In the genomic region with DNA sequence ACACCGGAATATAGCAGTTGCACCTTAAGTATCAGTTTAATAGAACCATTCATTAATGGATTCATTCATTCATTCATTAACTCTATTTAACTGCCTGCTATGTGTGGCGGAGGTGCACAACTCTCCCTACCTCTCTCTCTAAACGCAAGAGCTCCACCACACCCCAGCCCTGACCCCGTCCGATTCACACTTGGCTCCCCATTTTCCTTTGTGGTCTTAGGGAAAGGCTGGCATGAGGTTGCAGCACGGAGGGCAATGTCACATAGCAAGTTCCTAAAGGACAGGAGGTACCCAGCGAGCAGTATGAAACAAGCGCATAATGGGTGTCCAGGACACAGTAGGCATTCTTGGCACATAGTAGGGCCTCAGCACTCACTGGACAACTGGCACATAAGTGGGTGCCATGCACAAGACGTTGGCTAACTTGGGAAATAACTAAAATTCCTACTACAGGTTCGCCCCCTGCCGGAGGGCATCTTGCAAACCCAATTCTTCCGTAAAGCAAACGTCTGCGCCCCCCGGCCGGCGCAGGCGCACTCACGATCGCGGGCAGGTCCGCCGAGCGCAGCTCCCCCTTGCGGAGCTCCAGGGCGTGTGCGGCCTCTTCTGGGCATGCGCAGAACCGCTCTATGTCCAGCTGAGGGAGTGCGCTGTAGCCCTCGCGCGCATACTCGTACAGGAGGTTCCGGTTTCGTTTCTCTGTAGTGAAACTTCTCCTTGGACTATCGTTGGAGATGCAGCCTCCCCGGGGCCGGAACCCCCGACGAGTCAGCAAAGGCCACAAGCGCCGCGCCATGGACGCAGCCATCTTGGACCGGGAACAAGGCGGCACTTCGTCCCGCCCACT, we compare ENCODE assay signal across 8 cellular contexts. TPM values are rescaled to one million over a fixed set of nuclear protein-coding genes. Genes with fewer than 3 reads are reported as not detected.
DNase-seq lines count a peak whose midpoint lies in the region; ATAC-seq and TF ChIP-seq lines count a peak whose summit lies in the region.

Gene SARS2 (minus strand): TSS at position 835 of the 847 bp plus-strand sequence. CDS start 27 bp downstream, at position 808.

- H3K4me3 ChIP-seq in GM12864 (ENCODE audit: low read depth, low read length), result peak within 1 kb of the TSS; percentile 96
- peak within 1 kb of the TSS; percentile 96 for H3K4me3 ChIP-seq in osteoblast (ENCODE audit: insufficient read depth, low read length)
- H3K4me3 ChIP-seq in thyroid gland (replicated peaks in 1 of 3), result peak within 1 kb of the TSS; percentile 9 to 68 (median 42)

- H3K9me3 Mint-ChIP-seq in activated naive CD8-positive, alpha-beta T cell (ENCODE audit: low read depth), result no peaks in the 10 kb centered on the region
- peaks cover 8% of the 10 kb centered on the region for H3K9me3 Mint-ChIP-seq in glutamatergic neuron (ENCODE audit: unreplicated experiment)

- H3K27me3 Mint-ChIP-seq in activated naive CD8-positive, alpha-beta T cell, result no peaks in the 10 kb centered on the region
- H3K27me3 Mint-ChIP-seq in glutamatergic neuron (ENCODE audit: unreplicated experiment), result no peaks in the 10 kb centered on the region

- TF ChIP-seq CTCF in GM12864 (IDR thresholded peaks at IDR 0.05; ENCODE audit: low read depth, low read length, missing control alignments), result peak; percentile 96
- TF ChIP-seq CTCF in glutamatergic neuron (IDR thresholded peaks at IDR 0.05; ENCODE audit: partially characterized antibody, unreplicated experiment), result peak; percentile 99
- peak; percentile 100 for TF ChIP-seq CTCF in osteoblast (IDR thresholded peaks at IDR 0.05; ENCODE audit: extremely low read depth, low read depth, low read length)
- peak; percentile 85 to 99 (median 98) for TF ChIP-seq CTCF in thyroid gland (IDR thresholded peaks at IDR 0.05)

- peak within 1 kb of the TSS; percentile 98 for H3K4me3 Mint-ChIP-seq in activated naive CD8-positive, alpha-beta T cell
- peak within 1 kb of the TSS; percentile 97 for H3K4me3 Mint-ChIP-seq in glutamatergic neuron (ENCODE audit: unreplicated experiment)

- 2 to 8% methylated on average over 23 to 47 of the region's 49 CpGs for WGBS in thyroid gland, 2 donors

- H3K4me1 ChIP-seq in osteoblast (ENCODE audit: insufficient read depth, low read length), result peaks cover 11% of the 10 kb centered on the region
- H3K4me1 ChIP-seq in thyroid gland, result peaks cover 0 to 17% of the 10 kb centered on the region in 2 donors

- H3K4me2 ChIP-seq in osteoblast (ENCODE audit: insufficient read depth, low read length), result peak within 1 kb of the TSS; percentile 96

- H3K27me3 ChIP-seq in osteoblast (ENCODE audit: insufficient read depth, low read length), result no peaks in the 10 kb centered on the region
- no peaks in the 10 kb centered on the region for H3K27me3 ChIP-seq in thyroid gland

- H3K36me3 Mint-ChIP-seq in activated naive CD8-positive, alpha-beta T cell, result peaks cover 10% of the 10 kb centered on the region
- H3K36me3 Mint-ChIP-seq in glutamatergic neuron (ENCODE audit: unreplicated experiment), result peaks cover 6% of the 10 kb centered on the region

- intact Hi-C loops in thyroid gland (cut with DNase I), result loop anchor here (10.0 kb wide), 2 partner anchors 295 to 525 kb away; partner anchors contain the start of gene FAM98C

- peaks cover 5% of the 10 kb centered on the region for H4K20me1 ChIP-seq in osteoblast (ENCODE audit: insufficient read depth, low read length)

- peak; percentile 65 for ATAC-seq in HG02678 (IDR thresholded peaks at IDR 0.05; ENCODE audit: unreplicated experiment)

- H3K27ac ChIP-seq in osteoblast (ENCODE audit: low read depth, low read length), result peak within 1 kb of the TSS; percentile 90
- H3K27ac ChIP-seq in thyroid gland, result peak within 1 kb of the TSS; percentile 59 to 86 (median 76)

- TF ChIP-seq POLR2A in thyroid gland (IDR thresholded peaks at IDR 0.05), result peak in 1 of 2 donors; percentile 51

- H3K9me3 ChIP-seq in osteoblast (ENCODE audit: low read depth, low read length) (no peaks in the 10 kb centered on the region), thyroid gland (no peaks in the 10 kb centered on the region)

- peaks cover 28% of the 10 kb centered on the region for H3K4me1 Mint-ChIP-seq in activated naive CD8-positive, alpha-beta T cell (ENCODE audit: low read depth)
- H3K4me1 Mint-ChIP-seq in glutamatergic neuron (ENCODE audit: low read depth, unreplicated experiment), result peaks cover 7% of the 10 kb centered on the region

- H3K79me2 ChIP-seq in osteoblast (ENCODE audit: insufficient read depth, low read length), result peaks cover 35% of the 10 kb centered on the region

- H3K36me3 ChIP-seq in osteoblast (ENCODE audit: insufficient read depth, low read length), result peaks cover 13% of the 10 kb centered on the region
- H3K36me3 ChIP-seq in thyroid gland, result peaks cover 0 to 7% of the 10 kb centered on the region in 2 donors

- H2AFZ ChIP-seq in osteoblast (ENCODE audit: low read length), result peak within 1 kb of the TSS; percentile 99

- DNase-seq in GM12864 (ENCODE audit: low read depth), result peak; percentile 83
- peak; percentile 92 for DNase-seq in NCI-H1105 (lab: John Stamatoyannopoulos, UW)
- peak; percentile 89 for DNase-seq in SKM-1 (lab: John Stamatoyannopoulos, UW; ENCODE audit: unreplicated experiment)
- DNase-seq in glutamatergic neuron, result peak; percentile 90
- peak; percentile 97 for DNase-seq in osteoblast (ENCODE audit: insufficient read length, low spot score, missing footprints)
- DNase-seq in thyroid gland, result peak; percentile 94

- peak within 1 kb of the TSS; percentile 99 for H3K27ac Mint-ChIP-seq in activated naive CD8-positive, alpha-beta T cell
- peak within 1 kb of the TSS; percentile 92 for H3K27ac Mint-ChIP-seq in glutamatergic neuron (ENCODE audit: unreplicated experiment)

RNA-seq across cellular contexts. Expression of gene SARS2, which starts in this region (rescaled TPM):
- total RNA-seq in glutamatergic neuron (ENCODE audit: unreplicated experiment), result 49.2 TPM
- total RNA-seq in osteoblast, result 20.3 and 21.7 TPM in 2 replicates
- total RNA-seq in thyroid gland, result 10 to 100 TPM; 26.6 to 52.0 (median 37.8) TPM

Comparison
In these comparisons a context has a peak if more than half of its experiments do, and no peak if none do; other contexts are left out.
1. Peak in every context shown above with its lines: DNase-seq, ATAC-seq, H3K4me3 ChIP-seq and H3K27ac ChIP-seq.
2. H3K4me3 ChIP-seq: peak in every context shown above with its lines; median percentile 96 in GM12864; 96 in osteoblast; 42 in thyroid gland.